In genomic region chr7:46586406-46586805, GRCh38 we compare ENCODE assay signal across 18 cellular contexts.
"Had no signal": no experiment of that assay in that cellular context is flagged by ENCODE, and none has a peak within 500 bp of the region (broad histone marks: within the 10 kb centered on the region; RNA-seq: fewer than 3 reads in every experiment).

No MANE protein-coding gene starts in this region.

- H3K27me3 ChIP-seq: adrenal gland, foreskin keratinocyte, testis had no signal

- H3K4me3 Mint-ChIP-seq: activated CD4-positive, alpha-beta T cell treated with anti-CD3 and anti-CD28 coated beads for 36 hours; activated CD8-positive, alpha-beta T cell treated with anti-CD3 and anti-CD28 coated beads for 36 hours; activated naive CD4-positive, alpha-beta T cell treated with anti-CD3 and anti-CD28 coated beads for 36 hours; activated T-helper 1 cell treated with anti-CD3 and anti-CD28 coated beads, Interleukin-12 subunit alpha, Interleukin-12 subunit beta, Interleukin-2, Interleukin-4 antibody, amounts not matched to agents 30 ng/mL and 10 ng/mL and 1 ng/mL, durations not matched to agents 14 hours and 24 hours and 36 hours; natural killer cell; stimulated activated naive CD8-positive, alpha-beta T cell treated with anti-CD3 and anti-CD28 coated beads, Interleukin-15, amount 100 ng/mL, for 72 hours had no signal

- H3K4me3 ChIP-seq: adrenal gland, lung, testis had no signal

- H3K9me3 ChIP-seq: adrenal gland, testis had no signal

- H3K27ac ChIP-seq: adrenal gland, foreskin keratinocyte, testis, VCaP had no signal

- H3K27ac Mint-ChIP-seq: activated CD4-positive, alpha-beta T cell treated with anti-CD3 and anti-CD28 coated beads for 36 hours; activated CD8-positive, alpha-beta T cell treated with anti-CD3 and anti-CD28 coated beads for 36 hours; activated naive CD4-positive, alpha-beta T cell treated with anti-CD3 and anti-CD28 coated beads for 36 hours; activated T-helper 1 cell treated with anti-CD3 and anti-CD28 coated beads, Interleukin-12 subunit alpha, Interleukin-12 subunit beta, Interleukin-2, Interleukin-4 antibody, amounts not matched to agents 30 ng/mL and 10 ng/mL and 1 ng/mL, durations not matched to agents 14 hours and 24 hours and 36 hours; natural killer cell; progenitor cell of endocrine pancreas; stimulated activated naive CD8-positive, alpha-beta T cell treated with anti-CD3 and anti-CD28 coated beads, Interleukin-15, amount 100 ng/mL, for 72 hours had no signal

- ATAC-seq: activated CD4-positive, alpha-beta T cell treated with anti-CD3 and anti-CD28 coated beads for 36 hours; activated CD8-positive, alpha-beta T cell treated with anti-CD3 and anti-CD28 coated beads for 36 hours; foreskin keratinocyte; natural killer cell; stimulated activated naive CD8-positive, alpha-beta T cell treated with anti-CD3 and anti-CD28 coated beads, Interleukin-15, amount 100 ng/mL, for 72 hours had no signal

- H3K36me3 Mint-ChIP-seq: natural killer cell had no signal

- H3K4me1 ChIP-seq: adrenal gland, foreskin keratinocyte, testis had no signal

- DNase-seq: activated CD4-positive, alpha-beta T cell treated with anti-CD3 and anti-CD28 coated beads for 36 hours; activated CD8-positive, alpha-beta memory T cell treated with anti-CD3 and anti-CD28 coated beads, Interleukin-2, amount 50 U/mL, for 48 hours; activated CD8-positive, alpha-beta T cell treated with anti-CD3 and anti-CD28 coated beads for 36 hours; activated naive CD4-positive, alpha-beta T cell treated with anti-CD3 and anti-CD28 coated beads for 36 hours; adrenal gland; cerebellar nuclear complex; dermis blood vessel endothelial cell; foreskin keratinocyte; kidney; natural killer cell; stimulated activated CD4-positive, alpha-beta T cell treated with anti-CD3 and anti-CD28 coated beads, Interleukin-4, amount 100 ng/mL, for 4 hours; stimulated activated naive CD8-positive, alpha-beta T cell treated with anti-CD3 and anti-CD28 coated beads, Interleukin-15, amount 100 ng/mL, for 72 hours; T-helper 1 cell; testis had no signal

- H3K4me1 Mint-ChIP-seq: activated CD4-positive, alpha-beta T cell treated with anti-CD3 and anti-CD28 coated beads for 36 hours; natural killer cell; stimulated activated naive CD8-positive, alpha-beta T cell treated with anti-CD3 and anti-CD28 coated beads, Interleukin-15, amount 100 ng/mL, for 72 hours had no signal

- H3K36me3 ChIP-seq: adrenal gland had no signal

- H3K27me3 Mint-ChIP-seq: activated CD4-positive, alpha-beta T cell treated with anti-CD3 and anti-CD28 coated beads for 36 hours; activated CD8-positive, alpha-beta T cell treated with anti-CD3 and anti-CD28 coated beads for 36 hours; progenitor cell of endocrine pancreas; stimulated activated naive CD8-positive, alpha-beta T cell treated with anti-CD3 and anti-CD28 coated beads, Interleukin-15, amount 100 ng/mL, for 72 hours had no signal

- H3K9me3 Mint-ChIP-seq: activated CD8-positive, alpha-beta T cell treated with anti-CD3 and anti-CD28 coated beads for 36 hours had no signal
